15 cellular contexts compared by ENCODE assay signal in the genomic region with DNA sequence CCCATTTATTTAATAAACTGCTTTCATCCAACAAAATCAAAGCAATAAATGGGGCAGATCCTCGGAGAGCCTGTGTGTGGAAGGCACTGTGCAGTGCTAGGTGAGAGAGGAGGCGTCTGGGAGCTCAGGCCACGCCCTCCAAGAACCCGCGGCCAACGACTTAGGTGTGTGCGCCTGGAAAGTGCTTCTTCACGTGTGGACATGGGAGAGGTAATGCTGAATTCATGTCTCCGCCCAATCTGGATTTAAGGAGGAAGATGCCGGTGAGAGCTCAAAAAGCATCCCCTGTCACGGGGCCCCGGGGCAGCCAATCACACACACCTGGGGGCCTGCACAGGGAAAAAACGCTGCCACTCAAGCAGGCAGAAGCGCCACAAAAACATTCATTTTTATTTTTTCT.
DNase-seq lines count a peak whose midpoint lies in the region; ATAC-seq and TF ChIP-seq lines count a peak whose summit lies in the region.
"Had no signal": no experiment of that assay in that cellular context is flagged by ENCODE, and none has a peak within 500 bp of the region (broad histone marks: within the 10 kb centered on the region; RNA-seq: fewer than 3 reads in every experiment).

No MANE protein-coding gene starts in this region.

- WGBS in transverse colon (ENCODE audit: low coverage in 1 of 2), 2 donors, result 57 to 65% methylated on average over 3 to 14 of the region's 14 CpGs

- peaks cover 30 to 63% (median 50%) of the 10 kb centered on the region in 4 donors for H3K4me1 ChIP-seq in transverse colon
- peaks cover 10% of the 10 kb centered on the region for H3K4me1 ChIP-seq in osteoblast (ENCODE audit: insufficient read depth, low read length)

- no peak for TF ChIP-seq CTCF in VCaP (conservative IDR thresholded peaks at IDR 0.05)
- no peak for TF ChIP-seq CTCF in transverse colon (IDR thresholded peaks at IDR 0.05)
- no peak for TF ChIP-seq CTCF in osteoblast (IDR thresholded peaks at IDR 0.05; ENCODE audit: extremely low read depth, low read depth, low read length)

- no peak for TF ChIP-seq EP300 in transverse colon (IDR thresholded peaks at IDR 0.05; ENCODE audit: low read depth)

- no peaks in the 10 kb centered on the region for H3K27me3 ChIP-seq in transverse colon
- H3K27me3 ChIP-seq in osteoblast (ENCODE audit: insufficient read depth, low read length), result no peaks in the 10 kb centered on the region

- intact Hi-C loops in transverse colon (cut with DNase I; ENCODE audit: low total_unique reads), result no loop called here

- no peaks in the 10 kb centered on the region for H3K36me3 ChIP-seq in transverse colon
- H3K36me3 ChIP-seq in osteoblast (ENCODE audit: insufficient read depth, low read length), result no peaks in the 10 kb centered on the region
- H3K36me3 ChIP-seq: thoracic aorta had no signal

- no peaks in the 10 kb centered on the region for H3K9me3 ChIP-seq in transverse colon
- no peaks in the 10 kb centered on the region for H3K9me3 ChIP-seq in osteoblast (ENCODE audit: low read depth, low read length)
- H3K9me3 ChIP-seq: thoracic aorta had no signal

- peaks cover 3% of the 10 kb centered on the region for H4K20me1 ChIP-seq in osteoblast (ENCODE audit: insufficient read depth, low read length)

- H3K27ac ChIP-seq in VCaP, result peak overlapping the region; percentile 53; the same call in 1 of the 2 replicates
- H3K27ac ChIP-seq in transverse colon, result peak overlapping the region; percentile 54 to 90 (median 82)
- H3K27ac ChIP-seq in osteoblast (ENCODE audit: low read depth, low read length), result no peak overlapping the region
- H3K27ac ChIP-seq: thoracic aorta had no signal

- in situ Hi-C loops in transverse colon (cut with MboI; ENCODE audit: low pct_ligation_motif_present in 1 of 4, low pct_unique_long_range_greater_than_20kb in 1 of 4, low sequenced_read_pairs in 3 of 4), result no loop called here

- no peak overlapping the region for H3K4me3 ChIP-seq in transverse colon
- H3K4me3 ChIP-seq in osteoblast (ENCODE audit: insufficient read depth, low read length), result no peak overlapping the region
- H3K4me3 ChIP-seq: thoracic aorta had no signal

- peak; percentile 13 for DNase-seq in activated effector memory CD4-positive, alpha-beta T cell treated with anti-CD3 and anti-CD28 coated beads, Interleukin-2, amount 50 U/mL, for 16 hours
- DNase-seq in activated effector memory CD4-positive, alpha-beta T cell treated with Interleukin-2 at 50 U/mL for 16 hours, result no peak
- DNase-seq in islet precursor cell, result peak; percentile 12
- DNase-seq in transverse colon, result no peak
- DNase-seq in osteoblast (ENCODE audit: insufficient read length, low spot score, missing footprints), result no peak
- DNase-seq: activated T-cell treated with anti-CD3 and anti-CD28 coated beads, Interleukin-2, amount 50 U/mL, for 48 hours; DMS79; effector memory CD8-positive, alpha-beta T cell; KBM-7; NCI-H146; NCI-H526 treated with DMSO at 0.1 percent for 48 hours had no signal

- H2AFZ ChIP-seq in osteoblast (ENCODE audit: low read length), result no peak overlapping the region

- H3K4me2 ChIP-seq in osteoblast (ENCODE audit: insufficient read depth, low read length), result no peak overlapping the region

- H3K79me2 ChIP-seq in osteoblast (ENCODE audit: insufficient read depth, low read length), result peaks cover 9% of the 10 kb centered on the region

- TF ChIP-seq POLR2A in transverse colon (IDR thresholded peaks at IDR 0.05), result no peak

- ATAC-seq in HG03354 (IDR thresholded peaks at IDR 0.05; ENCODE audit: poor library complexity, severe bottlenecking, unreplicated experiment), result no peak
- no peak for ATAC-seq in HG03460 (IDR thresholded peaks at IDR 0.05; ENCODE audit: unreplicated experiment)

Comparison
In these comparisons a context has a peak if more than half of its experiments do, and no peak if none do; other contexts are left out.
1. DNase-seq: peak in activated effector memory CD4-positive, alpha-beta T cell treated with anti-CD3 and anti-CD28 coated beads, Interleukin-2, amount 50 U/mL, for 16 hours (single experiment) and islet precursor cell (single experiment); none in activated effector memory CD4-positive, alpha-beta T cell treated with Interleukin-2 at 50 U/mL for 16 hours (single experiment), transverse colon (single experiment) and osteoblast (single experiment).